8 cellular contexts compared by ENCODE assay signal in the genomic region with DNA sequence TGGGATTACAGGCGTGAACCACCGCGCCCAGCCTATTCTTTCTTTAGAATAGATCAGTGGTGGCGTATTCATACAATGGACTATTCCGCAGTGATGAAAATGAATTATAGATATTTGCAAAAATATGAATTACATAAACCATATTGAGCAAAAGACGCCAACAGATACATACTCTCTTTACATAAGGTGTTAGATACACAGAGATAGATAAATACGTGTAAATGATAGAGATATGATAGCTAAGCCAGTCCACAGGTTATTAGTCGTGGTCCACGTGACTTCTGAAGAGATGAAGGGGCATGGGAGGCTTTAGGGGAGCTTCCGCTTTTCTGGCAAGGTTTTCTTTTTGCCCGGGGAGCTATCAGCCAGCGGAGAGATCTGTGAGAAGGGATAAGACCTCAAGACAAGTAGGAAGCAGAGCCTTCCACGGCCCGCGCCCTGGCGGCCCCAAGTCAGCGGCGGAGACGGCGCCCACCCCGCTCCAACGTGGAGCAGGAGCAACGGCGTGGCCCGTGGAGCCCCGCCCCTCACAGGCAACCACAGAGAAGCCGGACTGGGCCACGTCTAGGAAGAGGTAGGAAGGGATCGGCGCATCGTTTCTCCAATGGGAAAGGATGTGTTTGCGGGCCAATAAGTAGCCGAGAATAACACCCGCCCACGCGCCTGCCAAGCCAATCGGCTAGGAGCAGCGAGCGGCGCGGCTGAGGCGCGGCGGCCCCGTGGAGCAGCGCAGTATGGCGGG. TPM values are rescaled to one million over a fixed set of nuclear protein-coding genes. Genes with fewer than 3 reads are reported as not detected.
DNase-seq lines count a peak whose midpoint lies in the region; ATAC-seq, FAIRE-seq and TF ChIP-seq lines count a peak whose summit lies in the region.

TSS of gene MSTO1 (plus strand) at position 704 of the 742 bp plus-strand sequence. CDS start at position 735, 31 bp downstream.

- 14% methylated on average over 38 of the region's 47 CpGs; no CpG with 5 or more reads in 1 of the 2 experiments for whole genome bisulfite sequencing in H1 (ENCODE audit: extremely low coverage in 1 of 2, insufficient coverage in 1 of 2, insufficient read length in 1 of 2, insufficient replicate concordance in 2 of 2, low coverage in 1 of 2, low lambda C conversion rate in 2 of 2, missing lambda C conversion rate in 1 of 2), 2 experiments
- WGBS in mesenchymal stem cell = 1% methylated on average over 17 of the region's 47 CpGs

- H2BK5ac ChIP-seq in H1 (ENCODE audit: low read depth, low read length) (no peak within 1 kb of the TSS), mesenchymal stem cell (ENCODE audit: low read depth, low read length, poor library complexity, severe bottlenecking) (peak within 1 kb of the TSS; percentile 5)

- H3K36me3 ChIP-seq in H1 (ENCODE audit: control insufficient read depth in 2 of 4, insufficient read depth in 4 of 4, low read length in 3 of 4) (peaks cover 2 to 13% (median 11%) of the 10 kb centered on the region in 4 experiments; a peak in 6 of 8 replicates), mesenchymal stem cell (ENCODE audit: control insufficient read depth in 1 of 2, insufficient read depth in 2 of 2, low read depth in 1 of 2, low read length in 2 of 2) (peaks cover 11 to 14% of the 10 kb centered on the region in 2 experiments)

- H3K56ac ChIP-seq in H1 (replicated peaks; ENCODE audit: insufficient read length, low read depth, low read length) = no peak within 1 kb of the TSS

- H3K18ac ChIP-seq in H1 (ENCODE audit: extremely low read depth, low read length) = no peak within 1 kb of the TSS
- peak within 1 kb of the TSS; percentile 18 to 64 for H3K18ac ChIP-seq in mesenchymal stem cell (ENCODE audit: low read depth in 1 of 2, low read length in 2 of 2)

- no peaks in the 10 kb centered on the region for H3K27me3 ChIP-seq in H1 (replicated peaks in 1 of 4; ENCODE audit: control insufficient read depth in 3 of 4, extremely low read depth in 1 of 4, insufficient read depth in 3 of 4, low read length in 3 of 4)
- no peaks in the 10 kb centered on the region for H3K27me3 ChIP-seq in mesenchymal stem cell (ENCODE audit: control insufficient read depth in 1 of 2, insufficient read depth in 1 of 2, low read length in 2 of 2)

- H3K4me1 ChIP-seq in H1 (replicated peaks in 1 of 4; ENCODE audit: control insufficient read depth in 3 of 4, insufficient read depth in 4 of 4, low read length in 3 of 4) (no peaks in the 10 kb centered on the region), mesenchymal stem cell (ENCODE audit: control insufficient read depth, insufficient read depth, low read depth, low read length) (no peaks in the 10 kb centered on the region)

- no peak for TF ChIP-seq CTCF in H1 (IDR thresholded peaks at IDR 0.05; ENCODE audit: control extremely low read depth in 1 of 3, insufficient read depth in 1 of 3, low read depth in 1 of 3, low read length in 3 of 3)

- H3K79me1 ChIP-seq in H1 (ENCODE audit: low read depth, low read length) = no peaks in the 10 kb centered on the region
- peaks cover 7% of the 10 kb centered on the region for H3K79me1 ChIP-seq in mesenchymal stem cell (replicated peaks; ENCODE audit: low read length, poor library complexity, severe bottlenecking)

- 0 out of 2 replicates have a peak, but pooled peaks cover 2% of the 10 kb centered on the region for H3K23me2 ChIP-seq in H1 (ENCODE audit: low read depth, low read length)

- no peaks in the 10 kb centered on the region for H3K79me2 ChIP-seq in H1 (ENCODE audit: control insufficient read depth in 1 of 2, insufficient read depth in 2 of 2, low read length in 2 of 2)

- no peaks in the 10 kb centered on the region for H4K20me1 ChIP-seq in H1 (replicated peaks in 1 of 2; ENCODE audit: control insufficient read depth in 1 of 2, insufficient read depth in 2 of 2, low read length in 2 of 2)

- FAIRE-seq in HTR-8/SVneo (lab: Jason Lieb, UNC) = peak; percentile 69
- no peak for FAIRE-seq in H1 (lab: Jason Lieb, UNC)

- H2BK12ac ChIP-seq in H1 (ENCODE audit: low read depth, low read length) = no peak within 1 kb of the TSS
- H2BK12ac ChIP-seq in mesenchymal stem cell (ENCODE audit: low read length in 2 of 2) = no peak within 1 kb of the TSS

- CTCF ChIA-PET in H1 (lab: Charles Lee; ENCODE audit: partially characterized antibody) = no interaction called here

- H2AFZ ChIP-seq in H1 (ENCODE audit: low read length) = 0 out of 2 replicates have a peak within 1 kb of the TSS, but pooled peaks have one; percentile 11
- peak within 1 kb of the TSS; percentile 60 for H2AFZ ChIP-seq in mesenchymal stem cell (ENCODE audit: low read depth, low read length)

- no peak for TF ChIP-seq EP300 in H1 (IDR thresholded peaks at IDR 0.05; ENCODE audit: borderline replicate concordance in 1 of 2, low read depth in 2 of 2, low read length in 2 of 2)

- peak in 1 of 2 experiments; percentile 60; a peak in 2 of 3 replicates for TF ChIP-seq POLR2A in H1 (IDR thresholded peaks at IDR 0.05; ENCODE audit: control extremely low read depth in 1 of 2, low read depth in 2 of 2, low read length in 2 of 2)

- H4K91ac ChIP-seq in H1 (replicated peaks; ENCODE audit: insufficient read length, low read length) (no peak within 1 kb of the TSS), mesenchymal stem cell (ENCODE audit: low read length) (no peak within 1 kb of the TSS)

- H2BK20ac ChIP-seq in H1 (ENCODE audit: low read length) = no peak within 1 kb of the TSS

- H3K9me3 ChIP-seq in H1 (ENCODE audit: insufficient read depth in 2 of 2, low read depth in 1 of 2, low read length in 1 of 2) (no peaks in the 10 kb centered on the region), mesenchymal stem cell (ENCODE audit: control insufficient read depth, low read length) (no peaks in the 10 kb centered on the region)

- peak; percentile 83 for ATAC-seq in GM21367 (IDR thresholded peaks at IDR 0.05; ENCODE audit: unreplicated experiment)

- H3K4me2 ChIP-seq in H1 (ENCODE audit: insufficient read depth in 1 of 2, low read depth in 2 of 2, low read length in 2 of 2) = peak within 1 kb of the TSS; percentile 58 to 67
- H3K4me2 ChIP-seq in mesenchymal stem cell (ENCODE audit: low read length, poor library complexity, severe bottlenecking) = peak within 1 kb of the TSS; percentile 76

- no peak within 1 kb of the TSS for H3K23ac ChIP-seq in H1 (ENCODE audit: insufficient read length)
- no peak within 1 kb of the TSS for H3K23ac ChIP-seq in mesenchymal stem cell (ENCODE audit: low read length in 2 of 2)

- H3K27ac ChIP-seq in H1 (ENCODE audit: low read depth, low read length) (peak within 1 kb of the TSS; percentile 40; the same call in 1 of the 2 replicates), mesenchymal stem cell (ENCODE audit: low read length, poor library complexity, severe bottlenecking) (peak within 1 kb of the TSS; percentile 48)

- H4K8ac ChIP-seq in H1 (ENCODE audit: extremely low read depth, insufficient read depth, low read length) (peak within 1 kb of the TSS; percentile 16; the same call in 1 of the 2 replicates), mesenchymal stem cell (ENCODE audit: low read length) (peak within 1 kb of the TSS; percentile 84)

- DNase-seq in COLO829 (ENCODE audit: low spot score) (peak; percentile 96), HTR-8/SVneo (ENCODE audit: insufficient read length, low spot score) (peak; percentile 82), NOMO-1 treated with dmso at 0.1 percent for 144 hours (lab: John Stamatoyannopoulos, UW; ENCODE audit: unreplicated experiment) (peak; percentile 93), H1 (ENCODE audit: low read depth in 1 of 2, low spot score in 2 of 2) (peak; percentile 70 to 92), mesenchymal stem cell (peak; percentile 99)
- DNase-seq in activated CD8-positive, alpha-beta memory T cell treated with anti-CD3 and anti-CD28 coated beads for 48 hours (ENCODE audit: low read depth in 2 of 3, low spot score in 2 of 3) = peak; percentile 87 to 97 (median 90)
- peak; percentile 89 for DNase-seq in stimulated activated CD8-positive, alpha-beta memory T cell treated with anti-CD3 and anti-CD28 coated beads, Interleukin-12 subunit alpha, Interleukin-12 subunit beta, amount 100 ng/mL, for 4 hours (ENCODE audit: low read depth)

- H3K14ac ChIP-seq in H1 (ENCODE audit: insufficient read length) = no peak within 1 kb of the TSS
- no peak within 1 kb of the TSS for H3K14ac ChIP-seq in mesenchymal stem cell (ENCODE audit: low read length in 2 of 2)

- POLR2A ChIA-PET in H1 (lab: Charles Lee; ENCODE audit: partially characterized antibody) = interaction anchor here (0.7 to 1.0 kb wide), 3 partner anchors 11 to 15 kb away, joined by 3 read pairs; no protein-coding TSS in a partner anchor

- H4K5ac ChIP-seq in H1 (ENCODE audit: insufficient read length, low read depth, low read length) = peak within 1 kb of the TSS; percentile 7

- H2AK5ac ChIP-seq in H1 (ENCODE audit: low read depth, low read length) = no peak within 1 kb of the TSS
- H2AK5ac ChIP-seq in mesenchymal stem cell (ENCODE audit: low read length, severe bottlenecking) = no peak within 1 kb of the TSS

- no peak within 1 kb of the TSS for H3K4ac ChIP-seq in H1 (replicated peaks; ENCODE audit: insufficient read length, low read depth, low read length)
- H3K4ac ChIP-seq in mesenchymal stem cell (ENCODE audit: low read depth in 1 of 2, low read length in 2 of 2) = no peak within 1 kb of the TSS

- H2BK120ac ChIP-seq in H1 (replicated peaks; ENCODE audit: low read depth, low read length) (no peak within 1 kb of the TSS), mesenchymal stem cell (ENCODE audit: low read depth, low read length) (no peak within 1 kb of the TSS)

- H3K9ac ChIP-seq in H1 (replicated peaks in 1 of 4; ENCODE audit: extremely low read depth in 1 of 4, low read depth in 3 of 4, low read length in 3 of 4) = peak within 1 kb of the TSS; percentile 54 to 90 (median 73); a peak in 6 of 7 replicates
- H3K9ac ChIP-seq in mesenchymal stem cell (ENCODE audit: low read length) = peak within 1 kb of the TSS; percentile 89

- no peak for TF ChIP-seq RAD21 in H1 (IDR thresholded peaks at IDR 0.05 in 1 of 2, conservative IDR thresholded peaks at IDR 0.05 in 1 of 2; ENCODE audit: low read depth in 2 of 2, low read length in 2 of 2)

- H3K4me3 ChIP-seq in H1 (ENCODE audit: extremely low read depth in 1 of 4, insufficient read depth in 2 of 4, low read depth in 3 of 4, low read length in 4 of 4) (peak within 1 kb of the TSS; percentile 39 to 74 (median 59)), mesenchymal stem cell (ENCODE audit: insufficient read depth in 1 of 2, low read depth in 1 of 2, low read length in 2 of 2) (peak within 1 kb of the TSS; percentile 59 to 85)

- H2BK15ac ChIP-seq in H1 (ENCODE audit: low read length) (no peak within 1 kb of the TSS), mesenchymal stem cell (ENCODE audit: low read depth, poor library complexity, severe bottlenecking) (no peak within 1 kb of the TSS)

RNA-seq across cellular contexts. Expression of gene MSTO1, which starts in this region (rescaled TPM):
- 47.0 and 51.0 TPM in 2 replicates for total RNA-seq in H1 (2021; fragmentation: NEBNext Ultra II Directional; extraction: Animal tissue kit (Norgen Biotek cat#: 25700))
- 40.5 and 47.0 TPM in 2 replicates for polyA plus RNA-seq in H1 (2011; rRNA removed)
- polyA plus RNA-seq in H1 (2011; cell fraction: cytosol; rRNA removed) = 29.9 TPM
- 193 TPM for polyA plus RNA-seq in H1 (2011; cell fraction: nucleus; rRNA removed)
- polyA plus RNA-seq in H1 (2012, experiment 1 of 2) = 40.6 to 50.2 TPM (median 46.5 TPM) in 4 replicates
- polyA plus RNA-seq in H1 (2012, experiment 2 of 2) = 29.9 TPM
- polyA plus RNA-seq in H1 (2013, experiment 1 of 2) = 28.1 TPM
- 23.9 TPM for polyA plus RNA-seq in H1 (2013, experiment 2 of 2)
- 42.4 and 48.2 TPM in 2 replicates for polyA minus RNA-seq in H1 (2011; rRNA and poly(A)+ RNA removed)
- 18.1 TPM for polyA minus RNA-seq in H1 (2011; cell fraction: cytosol; rRNA and poly(A)+ RNA removed)
- 94.9 TPM for polyA minus RNA-seq in H1 (2011; cell fraction: nucleus; rRNA and poly(A)+ RNA removed)
- polyA plus RNA-seq in mesenchymal stem cell (2013, experiment 1 of 2) = 18.6 TPM
- polyA plus RNA-seq in mesenchymal stem cell (2013, experiment 2 of 2) = 19.3 TPM

Comparison
In these comparisons a context has a peak if more than half of its experiments do, and no peak if none do; other contexts are left out.
1. Peak in every context shown above with its lines: DNase-seq, ATAC-seq, H3K4me3 ChIP-seq and H3K27ac ChIP-seq.